17 cellular contexts compared by ENCODE assay signal in the genomic region with DNA sequence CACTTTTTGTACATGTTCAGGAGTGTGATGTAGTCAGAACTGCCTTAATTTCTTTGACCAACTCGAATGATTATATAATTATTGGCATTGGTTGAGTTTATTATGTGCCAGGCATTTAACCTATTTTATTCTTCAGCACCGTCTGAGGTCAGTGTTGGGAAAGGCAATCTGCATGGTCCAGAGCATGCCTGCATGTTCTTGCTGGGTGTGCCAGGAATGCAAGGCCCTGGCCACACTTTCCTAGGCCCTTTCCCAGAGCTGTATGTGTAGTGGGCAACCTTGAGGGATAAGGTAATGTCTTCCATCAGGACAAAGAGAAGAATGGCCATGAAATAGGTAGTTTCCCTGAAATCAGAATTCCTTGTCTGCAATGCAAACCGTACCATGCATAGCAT. TPM values are rescaled to one million over a fixed set of nuclear protein-coding genes. Genes with fewer than 3 reads are reported as not detected.
A peak's percentile ranks its signal among the peaks of the same experiment; 100 is the strongest.
DNase-seq lines count a peak whose midpoint lies in the region; ATAC-seq, FAIRE-seq and TF ChIP-seq lines count a peak whose summit lies in the region.
"Had no signal": no experiment of that assay in that cellular context is flagged by ENCODE, and none has a peak within 500 bp of the region (broad histone marks: within the 10 kb centered on the region; RNA-seq: fewer than 3 reads in every experiment).

No MANE protein-coding gene starts in this region.

- FAIRE-seq in astrocyte (lab: Jason Lieb, UNC), result no peak

- no peaks in the 10 kb centered on the region for H3K9me3 Mint-ChIP-seq in CD4-positive, alpha-beta T cell
- H3K9me3 Mint-ChIP-seq in HFFc6, result no peaks in the 10 kb centered on the region
- H3K9me3 Mint-ChIP-seq in astrocyte (ENCODE audit: unreplicated experiment), result no peaks in the 10 kb centered on the region
- H3K9me3 Mint-ChIP-seq in neural crest cell, result no peaks in the 10 kb centered on the region
- no peaks in the 10 kb centered on the region for H3K9me3 Mint-ChIP-seq in naive thymus-derived CD4-positive, alpha-beta T cell
- H3K9me3 Mint-ChIP-seq: CD14-positive monocyte had no signal

- no peaks in the 10 kb centered on the region for H3K27me3 Mint-ChIP-seq in CD4-positive, alpha-beta T cell
- H3K27me3 Mint-ChIP-seq in HFFc6 (ENCODE audit: insufficient read depth), result peaks cover 1% of the 10 kb centered on the region
- H3K27me3 Mint-ChIP-seq in astrocyte (ENCODE audit: low read depth, unreplicated experiment), result no peaks in the 10 kb centered on the region
- peaks cover 2% of the 10 kb centered on the region for H3K27me3 Mint-ChIP-seq in neural crest cell (ENCODE audit: low read depth)
- no peaks in the 10 kb centered on the region for H3K27me3 Mint-ChIP-seq in naive thymus-derived CD4-positive, alpha-beta T cell

- no peak for ATAC-seq in CD4-positive, alpha-beta T cell (ENCODE audit: poor library complexity)
- no peak for ATAC-seq in GM21515 (IDR thresholded peaks at IDR 0.05; ENCODE audit: unreplicated experiment)
- ATAC-seq in naive thymus-derived CD4-positive, alpha-beta T cell, result no peak

- in situ Hi-C loops in GM13977 (cut with MboI; ENCODE audit: low pct_unique_long_range_greater_than_20kb, low sequenced_read_pairs, unreplicated experiment), result no loop called here

- H3K4me3 Mint-ChIP-seq in CD4-positive, alpha-beta T cell, result no peak overlapping the region
- peak overlapping the region; percentile 22 for H3K4me3 Mint-ChIP-seq in HFFc6
- no peak overlapping the region for H3K4me3 Mint-ChIP-seq in astrocyte (ENCODE audit: unreplicated experiment)
- no peak overlapping the region for H3K4me3 Mint-ChIP-seq in neural crest cell
- peak overlapping the region in 3 of 10 donors; percentile 29 to 82 (median 36) for H3K4me3 Mint-ChIP-seq in naive thymus-derived CD4-positive, alpha-beta T cell

- no peak overlapping the region for H3K4me3 ChIP-seq in astrocyte (ENCODE audit: insufficient read depth, low read depth, low read length)
- no peak overlapping the region for H3K4me3 ChIP-seq in naive thymus-derived CD4-positive, alpha-beta T cell (ENCODE audit: low read length)
- H3K4me3 ChIP-seq: hepatocyte, PC-9, transverse colon had no signal

- no peak for DNase-seq in CD4-positive, alpha-beta T cell
- no peak for DNase-seq in HFFc6
- DNase-seq in astrocyte (ENCODE audit: low read depth), result no peak
- no peak for DNase-seq in neural crest cell (ENCODE audit: low read depth, low spot score)
- DNase-seq in GM13977 (ENCODE audit: low spot score), result no peak
- no peak for DNase-seq in naive thymus-derived CD4-positive, alpha-beta T cell
- DNase-seq: activated CD8-positive, alpha-beta memory T cell treated with anti-CD3 and anti-CD28 coated beads for 24 hours; activated naive CD4-positive, alpha-beta T cell; Karpas-422; left cardiac atrium; stimulated activated CD4-positive, alpha-beta T cell treated with anti-CD3 and anti-CD28 coated beads, Interleukin-4, amount 100 ng/mL, for 1 hour; transverse colon had no signal

- H3K79me2 ChIP-seq in astrocyte (ENCODE audit: insufficient read depth, low read length), result no peaks in the 10 kb centered on the region
- H3K79me2 ChIP-seq: hepatocyte, parathyroid adenoma had no signal

- H3K4me1 ChIP-seq in astrocyte (ENCODE audit: insufficient read depth, low read length), result peaks cover 15% of the 10 kb centered on the region
- peaks cover 10 to 31% of the 10 kb centered on the region in 2 donors for H3K4me1 ChIP-seq in naive thymus-derived CD4-positive, alpha-beta T cell (ENCODE audit: control insufficient read depth in 2 of 2, insufficient read depth in 2 of 2, low read length in 2 of 2)
- H3K4me1 ChIP-seq: parathyroid adenoma, transverse colon had no signal

- no peaks in the 10 kb centered on the region for H3K36me3 Mint-ChIP-seq in CD4-positive, alpha-beta T cell (ENCODE audit: low read depth)
- no peaks in the 10 kb centered on the region; the same call in 1 of the 2 replicates for H3K36me3 Mint-ChIP-seq in HFFc6 (ENCODE audit: low read depth)
- no peaks in the 10 kb centered on the region for H3K36me3 Mint-ChIP-seq in astrocyte (ENCODE audit: low read depth, unreplicated experiment)
- H3K36me3 Mint-ChIP-seq in neural crest cell (ENCODE audit: low read depth), result peaks cover 6% of the 10 kb centered on the region
- H3K36me3 Mint-ChIP-seq in naive thymus-derived CD4-positive, alpha-beta T cell, result peaks cover 0 to 28% (median 0%) of the 10 kb centered on the region in 5 donors
- H3K36me3 Mint-ChIP-seq: CD14-positive monocyte had no signal

- TF ChIP-seq CTCF in CD4-positive, alpha-beta T cell (IDR thresholded peaks at IDR 0.05), result no peak
- TF ChIP-seq CTCF in HFFc6 (IDR thresholded peaks at IDR 0.05), result no peak
- no peak for TF ChIP-seq CTCF in astrocyte (IDR thresholded peaks at IDR 0.05; ENCODE audit: insufficient read depth, low read depth, low read length)
- TF ChIP-seq CTCF in neural crest cell (conservative IDR thresholded peaks at IDR 0.05), result no peak
- TF ChIP-seq CTCF in GM13977 (IDR thresholded peaks at IDR 0.05; ENCODE audit: extremely low read depth, insufficient read depth, missing control alignments), result no peak

- no peak overlapping the region for H3K9ac ChIP-seq in astrocyte (ENCODE audit: low read length)
- H3K9ac ChIP-seq: parathyroid adenoma had no signal

- H3K27me3 ChIP-seq in CD4-positive, alpha-beta T cell (ENCODE audit: control insufficient read depth, insufficient read depth, low read length), result no peaks in the 10 kb centered on the region
- H3K27me3 ChIP-seq in astrocyte (ENCODE audit: insufficient read depth, low read length), result no peaks in the 10 kb centered on the region
- no peaks in the 10 kb centered on the region for H3K27me3 ChIP-seq in naive thymus-derived CD4-positive, alpha-beta T cell (ENCODE audit: control insufficient read depth in 2 of 2, insufficient read depth in 2 of 2, low read length in 2 of 2)

- H3K27ac Mint-ChIP-seq in CD4-positive, alpha-beta T cell, result peak overlapping the region; percentile 57
- H3K27ac Mint-ChIP-seq in HFFc6 (peak overlapping the region; percentile 95), astrocyte (ENCODE audit: unreplicated experiment) (no peak overlapping the region), neural crest cell (ENCODE audit: unreplicated experiment) (peak overlapping the region; percentile 13)
- peak overlapping the region in 4 of 9 donors; percentile 8 to 91 (median 40) for H3K27ac Mint-ChIP-seq in naive thymus-derived CD4-positive, alpha-beta T cell

- H3K9me3 ChIP-seq in CD4-positive, alpha-beta T cell (ENCODE audit: control insufficient read depth, low read length), result no peaks in the 10 kb centered on the region
- H3K9me3 ChIP-seq in astrocyte (ENCODE audit: insufficient read depth, low read depth, low read length), result no peaks in the 10 kb centered on the region
- no peaks in the 10 kb centered on the region for H3K9me3 ChIP-seq in naive thymus-derived CD4-positive, alpha-beta T cell (ENCODE audit: control insufficient read depth in 2 of 3, low read length in 3 of 3)
- H3K9me3 ChIP-seq: transverse colon had no signal

- intact Hi-C loops in CD4-positive, alpha-beta T cell (cut with DNase I, micrococcal nuclease), result no loop called here
- intact Hi-C loops in naive thymus-derived CD4-positive, alpha-beta T cell (cut with micrococcal nuclease), result loop anchor here in 1 of 2 donors (1.0 kb wide), 1 partner anchor 10 kb away; the partner anchor contains the start of gene SNRNP200

- H3K4me2 ChIP-seq in astrocyte (ENCODE audit: low read length), result peak overlapping the region; percentile 67
- H3K4me2 ChIP-seq: hepatocyte, PC-9 had no signal

- H3K4me1 Mint-ChIP-seq in CD4-positive, alpha-beta T cell (ENCODE audit: low read depth), result peaks cover 20% of the 10 kb centered on the region
- H3K4me1 Mint-ChIP-seq in HFFc6 (ENCODE audit: low read depth) (peaks cover 23% of the 10 kb centered on the region), astrocyte (ENCODE audit: low read depth, unreplicated experiment) (peaks cover 8% of the 10 kb centered on the region), neural crest cell (peaks cover 29% of the 10 kb centered on the region)
- H3K4me1 Mint-ChIP-seq in naive thymus-derived CD4-positive, alpha-beta T cell, result peaks cover 0 to 63% (median 16%) of the 10 kb centered on the region in 7 donors

- CTCF ChIA-PET in CD4-positive, alpha-beta T cell (lab: Charles Lee), result no interaction called here
- CTCF ChIA-PET in naive thymus-derived CD4-positive, alpha-beta T cell (lab: Charles Lee), result no interaction called here

- no peak overlapping the region for H2AFZ ChIP-seq in astrocyte (ENCODE audit: low read depth, low read length)
- H2AFZ ChIP-seq: hepatocyte, parathyroid adenoma, PC-9 had no signal

- POLR2A ChIA-PET in CD4-positive, alpha-beta T cell (lab: Charles Lee), result no interaction called here
- POLR2A ChIA-PET in naive thymus-derived CD4-positive, alpha-beta T cell (lab: Charles Lee), result interaction anchor here (0.6 to 1.0 kb wide), 3 partner anchors 9 to 19 kb away, joined by 3 to 5 read pairs (median 3); partner anchors contain the start of gene SNRNP200

- H3K27ac ChIP-seq in CD4-positive, alpha-beta T cell (ENCODE audit: low read depth, low read length), result no peak overlapping the region
- H3K27ac ChIP-seq in astrocyte (ENCODE audit: low read depth, low read length), result peak overlapping the region; percentile 45
- H3K27ac ChIP-seq in naive thymus-derived CD4-positive, alpha-beta T cell (ENCODE audit: low read depth, low read length), result no peak overlapping the region
- H3K27ac ChIP-seq: hepatocyte, parathyroid adenoma, PC-9 had no signal

- no peaks in the 10 kb centered on the region for H4K20me1 ChIP-seq in astrocyte (ENCODE audit: insufficient read depth, low read length)

- no peaks in the 10 kb centered on the region for H3K36me3 ChIP-seq in astrocyte (ENCODE audit: insufficient read depth, low read length)
- no peaks in the 10 kb centered on the region for H3K36me3 ChIP-seq in naive thymus-derived CD4-positive, alpha-beta T cell (ENCODE audit: control insufficient read depth in 2 of 3, insufficient read depth in 3 of 3, low read length in 3 of 3)
- H3K36me3 ChIP-seq: transverse colon had no signal

RNA-seq across cellular contexts. Expression of gene SNRNP200, which starts 9.7 kb away (rescaled TPM):
- 100 to 1,000 TPM; 274 to 297 TPM for total RNA-seq in CD4-positive, alpha-beta T cell
- 100 to 1,000 TPM in 2 of 6 experiments, 10 to 100 TPM in 4; 88.0 to 106 (median 93.3) TPM for total RNA-seq in HFFc6 (2021; fragmentation: NEBNext Ultra II Directional; extraction: Animal tissue kit (Norgen Biotek cat#: 25700))
- 97.3 and 101 TPM in 2 replicates for total RNA-seq in astrocyte
- 248 and 250 TPM in 2 replicates for total RNA-seq in neural crest cell
- total RNA-seq in naive thymus-derived CD4-positive, alpha-beta T cell, result 100 to 1,000 TPM; 165 to 255 (median 212) TPM
- 100 to 1,000 TPM in 1 of 2 donors, 10 to 100 TPM in 1; 86.6 to 137 TPM for polyA plus RNA-seq in naive thymus-derived CD4-positive, alpha-beta T cell

RNA-seq across cellular contexts. Expression of gene ITPRIPL1, which starts 10.1 kb away (rescaled TPM):
- total RNA-seq in CD4-positive, alpha-beta T cell, result 1 to 10 TPM; 5.1 to 5.7 TPM
- 1 to 10 TPM in 2 of 6 experiments, under 1 TPM in 4; 0.55 to 1.2 (median 0.94) TPM for total RNA-seq in HFFc6 (2021; fragmentation: NEBNext Ultra II Directional; extraction: Animal tissue kit (Norgen Biotek cat#: 25700))
- total RNA-seq in astrocyte (0.10 and 0.45 TPM in 2 replicates), neural crest cell (24.2 and 25.6 TPM in 2 replicates)
- 10 to 100 TPM in 1 of 5 experiments, 1 to 10 TPM in 2, under 1 TPM in 2; 0.79 to 30.4 (median 1.2) TPM for total RNA-seq in naive thymus-derived CD4-positive, alpha-beta T cell
- under 1 TPM; 0.37 to 0.85 TPM for polyA plus RNA-seq in naive thymus-derived CD4-positive, alpha-beta T cell
- total RNA-seq: PC-9 had no signal

RNA-seq across cellular contexts. Expression of gene NCAPH, which starts 20.6 kb away (rescaled TPM):
- total RNA-seq in CD4-positive, alpha-beta T cell, result 1 to 10 TPM; 3.0 to 3.1 TPM
- total RNA-seq in HFFc6 (2021; fragmentation: NEBNext Ultra II Directional; extraction: Animal tissue kit (Norgen Biotek cat#: 25700)), result 10 to 100 TPM; 10.8 to 25.4 (median 24.0) TPM
- total RNA-seq in astrocyte (2.5 and 2.8 TPM in 2 replicates), neural crest cell (78.8 and 80.9 TPM in 2 replicates)
- total RNA-seq in naive thymus-derived CD4-positive, alpha-beta T cell, result 10 to 100 TPM in 1 of 5 experiments, under 1 TPM in 4; 0.16 to 50.2 (median 0.66) TPM
- polyA plus RNA-seq in naive thymus-derived CD4-positive, alpha-beta T cell, result not detected

RNA-seq across cellular contexts. Expression of gene CIAO1, which starts 49.0 kb away (rescaled TPM):
- 10 to 100 TPM; 55.4 to 55.6 TPM for total RNA-seq in CD4-positive, alpha-beta T cell
- total RNA-seq in HFFc6 (2021; fragmentation: NEBNext Ultra II Directional; extraction: Animal tissue kit (Norgen Biotek cat#: 25700)), result 10 to 100 TPM; 54.9 to 71.4 (median 60.4) TPM
- total RNA-seq in astrocyte (56.3 and 58.6 TPM in 2 replicates), neural crest cell (89.8 and 91.1 TPM in 2 replicates)
- total RNA-seq in naive thymus-derived CD4-positive, alpha-beta T cell, result 10 to 100 TPM; 62.1 to 85.3 (median 71.6) TPM
- polyA plus RNA-seq in naive thymus-derived CD4-positive, alpha-beta T cell, result 100 to 1,000 TPM in 1 of 2 donors, 10 to 100 TPM in 1; 85.5 to 115 TPM

RNA-seq across cellular contexts. Expression of gene TMEM127, which starts 49.2 kb away (rescaled TPM):
- 10 to 100 TPM; 34.2 to 36.0 TPM for total RNA-seq in CD4-positive, alpha-beta T cell
- total RNA-seq in HFFc6 (2021; fragmentation: NEBNext Ultra II Directional; extraction: Animal tissue kit (Norgen Biotek cat#: 25700)), result 10 to 100 TPM; 57.6 to 84.6 (median 71.1) TPM
- total RNA-seq in astrocyte (41.7 and 45.5 TPM in 2 replicates), neural crest cell (28.8 and 30.6 TPM in 2 replicates)
- total RNA-seq in naive thymus-derived CD4-positive, alpha-beta T cell, result 10 to 100 TPM; 33.7 to 69.0 (median 40.4) TPM
- polyA plus RNA-seq in naive thymus-derived CD4-positive, alpha-beta T cell, result 10 to 100 TPM; 23.6 to 38.0 TPM
